ENCODE assay signal across 8 cellular contexts in the genomic region with DNA sequence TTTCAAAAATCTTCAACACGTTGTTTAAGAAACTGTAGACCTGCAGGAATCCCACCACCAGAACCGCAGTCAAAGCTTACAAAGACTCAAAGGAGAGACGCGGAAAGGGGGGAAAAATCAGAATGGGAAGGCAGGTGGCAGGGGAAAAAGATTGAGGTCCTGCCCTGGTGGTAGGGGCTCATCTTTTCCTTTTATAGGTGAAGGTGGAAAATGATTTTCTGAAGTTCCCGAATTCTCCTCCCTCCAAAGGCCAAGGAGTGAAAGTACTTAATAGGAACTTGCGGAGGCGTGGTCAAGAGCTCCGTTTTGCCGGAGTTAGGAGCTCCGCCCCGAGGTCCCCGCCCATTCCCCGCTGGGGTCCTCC. TPM values are rescaled to one million over a fixed set of nuclear protein-coding genes. Genes with fewer than 3 reads are reported as not detected.
A peak's percentile ranks its signal among the peaks of the same experiment; 100 is the strongest.
DNase-seq lines count a peak whose midpoint lies in the region; ATAC-seq, FAIRE-seq and TF ChIP-seq lines count a peak whose summit lies in the region.

No MANE protein-coding gene starts in this region.

- H3K36me3 ChIP-seq in BJ (ENCODE audit: control insufficient read depth, insufficient read depth, low read length) (no peaks in the 10 kb centered on the region), colonic mucosa (no peaks in the 10 kb centered on the region), left lung (no peaks in the 10 kb centered on the region)

- H3K4me3 Mint-ChIP-seq in T-cell: peak overlapping the region; percentile 98 to 99 (median 99)

- peak; percentile 82 for DNase-seq in BJ (ENCODE audit: low read depth)
- peak; percentile 71 for DNase-seq in HTR-8/SVneo (ENCODE audit: insufficient read length, low spot score)
- peak in 30 of 34 experiments; percentile 57 to 86 (median 76) for DNase-seq in T-cell
- peak; percentile 97 for DNase-seq in colonic mucosa
- peak in 1 of 2 donors; percentile 97 for DNase-seq in left lung
- peak in 2 of 3 donors; percentile 76 to 78 for DNase-seq in stimulated activated CD4-positive, alpha-beta T cell treated with anti-CD3 and anti-CD28 coated beads, TNF-alpha, amount 100 ng/mL, for 48 hours (ENCODE audit: low read depth in 3 of 3)

- H3K27ac ChIP-seq in colonic mucosa (peak overlapping the region; percentile 92), left lung (peak overlapping the region; percentile 99 to 100)

- no peaks in the 10 kb centered on the region for H3K27me3 ChIP-seq in BJ (ENCODE audit: control insufficient read depth, insufficient read depth, low read length)
- H3K27me3 ChIP-seq in colonic mucosa: no peaks in the 10 kb centered on the region
- H3K27me3 ChIP-seq in left lung: no peaks in the 10 kb centered on the region

- TF ChIP-seq CTCF in BJ (IDR thresholded peaks at IDR 0.05; ENCODE audit: insufficient read depth, low read depth, low read length): 0 out of 2 replicates have a peak, but pooled peaks have one; percentile 4
- no peak for TF ChIP-seq CTCF in colonic mucosa (IDR thresholded peaks at IDR 0.05)
- TF ChIP-seq CTCF in left lung (IDR thresholded peaks at IDR 0.05): no peak

- H3K9me3 ChIP-seq in colonic mucosa (no peaks in the 10 kb centered on the region), left lung (no peaks in the 10 kb centered on the region)

- CTCF ChIA-PET in BJ (lab: Yijun Ruan, JAX): interaction anchor here (0.6 to 2.0 kb wide), 5 partner anchors 9 to 115 kb away, joined by 3 to 5 read pairs (median 4); no protein-coding TSS in a partner anchor
- CTCF ChIA-PET in T-cell (lab: Charles Lee): interaction anchor here in 1 of 2 donors (0.6 to 2.1 kb wide), 5 partner anchors 9 to 61 kb away, joined by 3 to 20 read pairs (median 3); no protein-coding TSS in a partner anchor

- H3K4me3 ChIP-seq in BJ (ENCODE audit: low read depth, low read length) (peak overlapping the region; percentile 67), colonic mucosa (peak overlapping the region; percentile 49), left lung (peak overlapping the region; percentile 51 to 56)

- H3K9me3 Mint-ChIP-seq in T-cell: no peaks in the 10 kb centered on the region

- no peaks in the 10 kb centered on the region for H3K4me1 ChIP-seq in colonic mucosa
- H3K4me1 ChIP-seq in left lung: peaks cover 4 to 30% of the 10 kb centered on the region in 2 donors

- POLR2A ChIA-PET in BJ (lab: Charles Lee): interaction anchor here (0.5 to 0.7 kb wide), 4 partner anchors 79 to 613 kb away, joined by 3 to 7 read pairs (median 4); a partner anchor contains a TSS
- POLR2A ChIA-PET in T-cell (lab: Charles Lee): interaction anchor here (0.5 to 3.8 kb wide), 11 partner anchors 8 to 116 kb away, joined by 3 to 29 read pairs (median 4); a partner anchor contains a TSS

- peak overlapping the region; percentile 85 to 98 for H3K9ac ChIP-seq in colonic mucosa (ENCODE audit: low read depth in 2 of 2, low read length in 2 of 2)

- H3K27ac Mint-ChIP-seq in T-cell: peak overlapping the region; percentile 92 to 99

- ATAC-seq in T-cell (replicated peaks in 1 of 4) (no peak), left lung (no peak), GM18907 (IDR thresholded peaks at IDR 0.05; ENCODE audit: unreplicated experiment) (no peak), HG03045 (IDR thresholded peaks at IDR 0.05; ENCODE audit: unreplicated experiment) (no peak)

- H3K36me3 Mint-ChIP-seq in T-cell: peaks cover 7% of the 10 kb centered on the region

- H3K4me1 Mint-ChIP-seq in T-cell: peaks cover 43 to 57% (median 55%) of the 10 kb centered on the region in 3 donors

- intact Hi-C loops in colonic mucosa (cut with DNase I) (no loop called here), left lung (cut with DNase I) (no loop called here)

- no peaks in the 10 kb centered on the region for H3K27me3 Mint-ChIP-seq in T-cell

- no peak for FAIRE-seq in HTR-8/SVneo (lab: Jason Lieb, UNC)

RNA-seq across cellular contexts. Expression of a gene that starts 0.7 kb away (rescaled TPM):
- 11.0 and 29.8 TPM in 2 replicates for polyA plus RNA-seq in BJ (2011; rRNA removed)
- polyA minus RNA-seq in BJ (2011; rRNA and poly(A)+ RNA removed): 4.9 and 6.4 TPM in 2 replicates
- total RNA-seq in T-cell: 10 to 100 TPM; 28.6 to 36.6 (median 32.0) TPM
- 10 to 100 TPM; 17.7 to 19.1 TPM for total RNA-seq in colonic mucosa
- 10 to 100 TPM; 22.6 to 30.4 TPM for total RNA-seq in left lung

RNA-seq across cellular contexts. Expression of a gene that starts 1.2 kb away (rescaled TPM):
- polyA plus RNA-seq in BJ (2011; rRNA removed): 14.7 and 33.5 TPM in 2 replicates
- polyA minus RNA-seq in BJ (2011; rRNA and poly(A)+ RNA removed): 31.4 and 34.5 TPM in 2 replicates
- 10 to 100 TPM; 53.3 to 65.1 (median 54.0) TPM for total RNA-seq in T-cell
- 10 to 100 TPM; 47.2 to 79.1 TPM for total RNA-seq in colonic mucosa
- 10 to 100 TPM; 52.6 to 61.6 TPM for total RNA-seq in left lung

RNA-seq across cellular contexts. Expression of a gene that starts 46.5 kb away (rescaled TPM):
- polyA plus RNA-seq in BJ (2011; rRNA removed): 22.0 and 41.9 TPM in 2 replicates
- 11.7 and 23.1 TPM in 2 replicates for polyA minus RNA-seq in BJ (2011; rRNA and poly(A)+ RNA removed)
- total RNA-seq in T-cell (100 to 1,000 TPM; 239 to 335 (median 309) TPM), colonic mucosa (100 to 1,000 TPM; 397 to 463 TPM), left lung (10 to 100 TPM; 45.7 to 47.5 TPM)

Comparison
In these comparisons a context has a peak if more than half of its experiments do, and no peak if none do; other contexts are left out.
1. RNA of a gene that starts 46.5 kb away (total RNA-seq): 397 to 463 TPM in colonic mucosa and 239 to 335 TPM in T-cell; 45.7 to 47.5 TPM in left lung; every median in the first group is over 4 times any median in the second.
2. Peak in every context shown above with its lines, with median percentiles within 50 percentile points of each other: H3K4me3 ChIP-seq.